1 cellular context compared by ENCODE assay signal in the genomic region with DNA sequence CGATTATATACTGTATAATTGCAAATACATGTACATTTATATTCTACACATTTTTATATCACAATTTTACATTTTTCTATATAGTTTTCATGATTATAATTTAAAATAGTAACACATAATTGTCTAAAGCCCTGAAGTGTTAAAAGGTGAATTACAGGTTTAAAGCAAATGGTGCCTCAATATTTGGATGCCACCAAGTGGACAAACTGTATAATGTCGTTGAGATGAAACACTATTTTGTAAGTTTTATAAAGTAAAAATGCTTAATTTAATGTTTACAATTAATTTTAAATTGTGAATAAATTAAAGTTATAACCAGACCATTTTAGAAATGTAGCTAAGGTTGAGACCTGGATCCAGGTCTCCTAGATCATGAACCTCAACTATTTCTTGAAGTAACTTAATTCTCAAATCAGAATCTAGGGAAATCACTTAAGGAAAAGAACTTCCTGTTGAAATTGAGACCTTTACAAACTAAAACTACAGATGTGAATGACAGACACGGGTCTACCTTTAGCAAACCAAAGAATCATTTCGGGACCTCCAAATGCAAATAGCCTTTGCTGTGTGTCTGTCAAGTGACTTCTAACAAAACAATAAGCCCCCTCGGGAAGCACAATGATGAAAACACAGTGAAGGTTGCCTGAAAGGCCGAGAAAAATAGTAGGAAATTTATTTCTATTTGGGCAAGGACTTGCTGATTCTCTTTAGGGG.
TF ChIP-seq lines count a peak whose summit lies in the region.

No MANE protein-coding gene starts in this region.

TF ChIP-seq in K562, 482 proteins besides CTCF, POLR2A, EP300 and RAD21 (continued from another document):
- TF ChIP-seq, protein P1, sequence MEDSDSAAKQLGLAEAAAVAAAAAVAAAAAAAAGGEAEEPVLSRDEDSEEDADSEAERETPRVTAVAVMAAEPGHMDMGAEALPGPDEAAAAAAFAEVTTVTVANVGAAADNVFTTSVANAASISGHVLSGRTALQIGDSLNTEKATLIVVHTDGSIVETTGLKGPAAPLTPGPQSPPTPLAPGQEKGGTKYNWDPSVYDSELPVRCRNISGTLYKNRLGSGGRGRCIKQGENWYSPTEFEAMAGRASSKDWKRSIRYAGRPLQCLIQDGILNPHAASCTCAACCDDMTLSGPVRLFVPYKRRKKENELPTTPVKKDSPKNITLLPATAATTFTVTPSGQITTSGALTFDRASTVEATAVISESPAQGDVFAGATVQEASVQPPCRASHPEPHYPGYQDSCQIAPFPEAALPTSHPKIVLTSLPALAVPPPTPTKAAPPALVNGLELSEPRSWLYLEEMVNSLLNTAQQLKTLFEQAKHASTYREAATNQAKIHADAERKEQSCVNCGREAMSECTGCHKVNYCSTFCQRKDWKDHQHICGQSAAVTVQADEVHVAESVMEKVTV (CRISPR knock-in tag; IDR thresholded peaks at IDR 0.05), result peak; percentile 68
- TF ChIP-seq, protein P2, sequence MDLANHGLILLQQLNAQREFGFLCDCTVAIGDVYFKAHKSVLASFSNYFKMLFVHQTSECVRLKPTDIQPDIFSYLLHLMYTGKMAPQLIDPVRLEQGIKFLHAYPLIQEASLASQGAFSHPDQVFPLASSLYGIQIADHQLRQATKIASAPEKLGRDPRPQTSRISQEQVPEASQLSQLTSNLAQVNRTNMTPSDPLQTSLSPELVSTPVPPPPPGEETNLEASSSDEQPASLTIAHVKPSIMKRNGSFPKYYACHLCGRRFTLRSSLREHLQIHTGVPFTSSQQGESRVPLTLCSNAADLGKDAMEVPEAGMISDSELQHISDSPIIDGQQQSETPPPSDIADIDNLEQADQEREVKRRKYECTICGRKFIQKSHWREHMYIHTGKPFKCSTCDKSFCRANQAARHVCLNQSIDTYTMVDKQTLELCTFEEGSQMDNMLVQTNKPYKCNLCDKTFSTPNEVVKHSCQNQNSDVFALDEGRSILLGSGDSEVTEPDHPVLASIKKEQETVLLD (IDR thresholded peaks at IDR 0.05), result no peak
- TF ChIP-seq, protein P3, sequence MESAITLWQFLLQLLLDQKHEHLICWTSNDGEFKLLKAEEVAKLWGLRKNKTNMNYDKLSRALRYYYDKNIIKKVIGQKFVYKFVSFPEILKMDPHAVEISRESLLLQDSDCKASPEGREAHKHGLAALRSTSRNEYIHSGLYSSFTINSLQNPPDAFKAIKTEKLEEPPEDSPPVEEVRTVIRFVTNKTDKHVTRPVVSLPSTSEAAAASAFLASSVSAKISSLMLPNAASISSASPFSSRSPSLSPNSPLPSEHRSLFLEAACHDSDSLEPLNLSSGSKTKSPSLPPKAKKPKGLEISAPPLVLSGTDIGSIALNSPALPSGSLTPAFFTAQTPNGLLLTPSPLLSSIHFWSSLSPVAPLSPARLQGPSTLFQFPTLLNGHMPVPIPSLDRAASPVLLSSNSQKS (CRISPR knock-in tag; IDR thresholded peaks at IDR 0.05), result no peak
- TF ChIP-seq ZSCAN29 (IDR thresholded peaks at IDR 0.05), result no peak
- no peak for TF ChIP-seq ZNF707 (CRISPR knock-in tag; conservative IDR thresholded peaks at IDR 0.05)
- TF ChIP-seq SMC3 (conservative IDR thresholded peaks at IDR 0.05; ENCODE audit: insufficient read depth, low read depth, low read length), result 0 out of 2 replicates have a peak, but pooled peaks have one; percentile 22
- TF ChIP-seq, protein P4, sequence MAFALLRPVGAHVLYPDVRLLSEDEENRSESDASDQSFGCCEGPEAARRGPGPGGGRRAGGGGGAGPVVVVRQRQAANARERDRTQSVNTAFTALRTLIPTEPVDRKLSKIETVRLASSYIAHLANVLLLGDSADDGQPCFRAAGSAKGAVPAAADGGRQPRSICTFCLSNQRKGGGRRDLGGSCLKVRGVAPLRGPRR (CRISPR knock-in tag; IDR thresholded peaks at IDR 0.05), result no peak
- TF ChIP-seq, protein P5, sequence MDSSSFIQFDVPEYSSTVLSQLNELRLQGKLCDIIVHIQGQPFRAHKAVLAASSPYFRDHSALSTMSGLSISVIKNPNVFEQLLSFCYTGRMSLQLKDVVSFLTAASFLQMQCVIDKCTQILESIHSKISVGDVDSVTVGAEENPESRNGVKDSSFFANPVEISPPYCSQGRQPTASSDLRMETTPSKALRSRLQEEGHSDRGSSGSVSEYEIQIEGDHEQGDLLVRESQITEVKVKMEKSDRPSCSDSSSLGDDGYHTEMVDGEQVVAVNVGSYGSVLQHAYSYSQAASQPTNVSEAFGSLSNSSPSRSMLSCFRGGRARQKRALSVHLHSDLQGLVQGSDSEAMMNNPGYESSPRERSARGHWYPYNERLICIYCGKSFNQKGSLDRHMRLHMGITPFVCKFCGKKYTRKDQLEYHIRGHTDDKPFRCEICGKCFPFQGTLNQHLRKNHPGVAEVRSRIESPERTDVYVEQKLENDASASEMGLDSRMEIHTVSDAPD (CRISPR knock-in tag; IDR thresholded peaks at IDR 0.05), result no peak
- TF ChIP-seq MTA1 (IDR thresholded peaks at IDR 0.05; ENCODE audit: borderline replicate concordance), result no peak
- TF ChIP-seq, protein P6, sequence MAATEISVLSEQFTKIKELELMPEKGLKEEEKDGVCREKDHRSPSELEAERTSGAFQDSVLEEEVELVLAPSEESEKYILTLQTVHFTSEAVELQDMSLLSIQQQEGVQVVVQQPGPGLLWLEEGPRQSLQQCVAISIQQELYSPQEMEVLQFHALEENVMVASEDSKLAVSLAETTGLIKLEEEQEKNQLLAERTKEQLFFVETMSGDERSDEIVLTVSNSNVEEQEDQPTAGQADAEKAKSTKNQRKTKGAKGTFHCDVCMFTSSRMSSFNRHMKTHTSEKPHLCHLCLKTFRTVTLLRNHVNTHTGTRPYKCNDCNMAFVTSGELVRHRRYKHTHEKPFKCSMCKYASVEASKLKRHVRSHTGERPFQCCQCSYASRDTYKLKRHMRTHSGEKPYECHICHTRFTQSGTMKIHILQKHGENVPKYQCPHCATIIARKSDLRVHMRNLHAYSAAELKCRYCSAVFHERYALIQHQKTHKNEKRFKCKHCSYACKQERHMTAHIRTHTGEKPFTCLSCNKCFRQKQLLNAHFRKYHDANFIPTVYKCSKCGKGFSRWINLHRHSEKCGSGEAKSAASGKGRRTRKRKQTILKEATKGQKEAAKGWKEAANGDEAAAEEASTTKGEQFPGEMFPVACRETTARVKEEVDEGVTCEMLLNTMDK (IDR thresholded peaks at IDR 0.05; ENCODE audit: borderline replicate concordance, insufficient read depth, low read depth, low read length, poor library complexity, severe bottlenecking), result no peak
- TF ChIP-seq SAFB (IDR thresholded peaks at IDR 0.05; ENCODE audit: borderline replicate concordance, low read depth, low read length), result no peak
- 0 out of 2 replicates have a peak, but pooled peaks have one; percentile 2 for TF ChIP-seq RFX1 (IDR thresholded peaks at IDR 0.05)
- no peak for TF ChIP-seq PRPF4 (IDR thresholded peaks at IDR 0.05; ENCODE audit: insufficient read depth, low read depth, low read length, poor library complexity, severe bottlenecking)
- TF ChIP-seq NFIX (CRISPR knock-in tag; IDR thresholded peaks at IDR 0.05; ENCODE audit: low read depth), result no peak
- no peak for TF ChIP-seq NUFIP1 (IDR thresholded peaks at IDR 0.05; ENCODE audit: partially characterized antibody)
- TF ChIP-seq EP400 (IDR thresholded peaks at IDR 0.05), result 0 out of 2 replicates have a peak, but pooled peaks have one; percentile 3
- TF ChIP-seq ILF3 (IDR thresholded peaks at IDR 0.05; ENCODE audit: borderline replicate concordance), result no peak
- no peak for TF ChIP-seq MEF2A (IDR thresholded peaks at IDR 0.05; ENCODE audit: control insufficient read depth, low read depth, low read length)
- TF ChIP-seq BHLHE40 (IDR thresholded peaks at IDR 0.05; ENCODE audit: low read length), result no peak
- no peak for TF ChIP-seq NFXL1 (CRISPR knock-in tag; IDR thresholded peaks at IDR 0.05)
- TF ChIP-seq KLF6 (CRISPR knock-in tag; IDR thresholded peaks at IDR 0.05; ENCODE audit: borderline replicate concordance), result no peak
- TF ChIP-seq, protein P7, sequence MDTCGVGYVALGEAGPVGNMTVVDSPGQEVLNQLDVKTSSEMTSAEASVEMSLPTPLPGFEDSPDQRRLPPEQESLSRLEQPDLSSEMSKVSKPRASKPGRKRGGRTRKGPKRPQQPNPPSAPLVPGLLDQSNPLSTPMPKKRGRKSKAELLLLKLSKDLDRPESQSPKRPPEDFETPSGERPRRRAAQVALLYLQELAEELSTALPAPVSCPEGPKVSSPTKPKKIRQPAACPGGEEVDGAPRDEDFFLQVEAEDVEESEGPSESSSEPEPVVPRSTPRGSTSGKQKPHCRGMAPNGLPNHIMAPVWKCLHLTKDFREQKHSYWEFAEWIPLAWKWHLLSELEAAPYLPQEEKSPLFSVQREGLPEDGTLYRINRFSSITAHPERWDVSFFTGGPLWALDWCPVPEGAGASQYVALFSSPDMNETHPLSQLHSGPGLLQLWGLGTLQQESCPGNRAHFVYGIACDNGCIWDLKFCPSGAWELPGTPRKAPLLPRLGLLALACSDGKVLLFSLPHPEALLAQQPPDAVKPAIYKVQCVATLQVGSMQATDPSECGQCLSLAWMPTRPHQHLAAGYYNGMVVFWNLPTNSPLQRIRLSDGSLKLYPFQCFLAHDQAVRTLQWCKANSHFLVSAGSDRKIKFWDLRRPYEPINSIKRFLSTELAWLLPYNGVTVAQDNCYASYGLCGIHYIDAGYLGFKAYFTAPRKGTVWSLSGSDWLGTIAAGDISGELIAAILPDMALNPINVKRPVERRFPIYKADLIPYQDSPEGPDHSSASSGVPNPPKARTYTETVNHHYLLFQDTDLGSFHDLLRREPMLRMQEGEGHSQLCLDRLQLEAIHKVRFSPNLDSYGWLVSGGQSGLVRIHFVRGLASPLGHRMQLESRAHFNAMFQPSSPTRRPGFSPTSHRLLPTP (IDR thresholded peaks at IDR 0.05; ENCODE audit: borderline replicate concordance, extremely low read depth, insufficient read length), result no peak
